14 cellular contexts compared by ENCODE assay signal in the genomic region with DNA sequence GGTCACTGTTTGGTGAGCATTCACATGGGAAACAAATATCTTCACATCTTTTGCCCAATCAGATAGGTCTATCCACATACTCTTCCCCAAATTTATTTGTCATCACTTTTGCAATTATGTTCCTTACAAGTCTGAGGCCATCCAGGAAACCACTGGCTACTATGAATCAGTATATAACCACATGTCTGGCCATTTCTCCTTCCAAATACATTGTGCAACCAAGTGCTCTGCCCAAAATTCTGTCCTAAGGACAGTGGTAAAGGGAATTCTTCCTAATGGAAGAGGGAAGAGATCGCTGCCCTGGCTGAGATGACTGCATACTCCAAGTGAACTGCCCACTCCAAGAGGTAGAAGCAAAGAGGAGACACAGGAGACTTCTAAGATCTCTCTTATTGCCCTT.
DNase-seq lines count a peak whose midpoint lies in the region; ATAC-seq, FAIRE-seq and TF ChIP-seq lines count a peak whose summit lies in the region.
"Had no signal": no experiment of that assay in that cellular context is flagged by ENCODE, and none has a peak within 500 bp of the region (broad histone marks: within the 10 kb centered on the region; RNA-seq: fewer than 3 reads in every experiment).

No MANE protein-coding gene starts in this region.

- peaks cover 16% of the 10 kb centered on the region for H3K4me1 Mint-ChIP-seq in T-helper 2 cell treated with Interferon-gamma antibody and Interleukin-4, amounts not matched to agents 5 μg/mL and 100 μg/mL, for 36 hours (ENCODE audit: low read depth)

- H3K27ac ChIP-seq in ACC112 (ENCODE audit: low read depth, low read length) (peak overlapping the region; percentile 90), lower lobe of right lung (no peak overlapping the region)
- H3K27ac ChIP-seq: tibial nerve had no signal

- H3K4me3 ChIP-seq in ACC112 (ENCODE audit: low read depth, low read length) (peak overlapping the region; percentile 35; the same call in 1 of the 2 replicates), bronchial epithelial cell (ENCODE audit: low read depth, low read length) (no peak overlapping the region), lower lobe of right lung (no peak overlapping the region)
- H3K4me3 ChIP-seq: skin epidermis, tibial nerve had no signal

- FAIRE-seq in bronchial epithelial cell (lab: Jason Lieb, UNC) = no peak
- FAIRE-seq: TTC549 had no signal

- H3K36me3 ChIP-seq in ACC112 (ENCODE audit: insufficient read depth, low read length) (no peaks in the 10 kb centered on the region), bronchial epithelial cell (ENCODE audit: control insufficient read depth, insufficient read depth, low read length) (no peaks in the 10 kb centered on the region), lower lobe of right lung (no peaks in the 10 kb centered on the region)
- H3K36me3 ChIP-seq: tibial nerve had no signal

- H3K79me2 ChIP-seq in ACC112 (ENCODE audit: control insufficient read depth, insufficient read depth, low read length, unreplicated experiment) = no peaks in the 10 kb centered on the region

- no peaks in the 10 kb centered on the region for H3K9me3 ChIP-seq in lower lobe of right lung
- H3K9me3 ChIP-seq: tibial nerve had no signal

- no peak overlapping the region for H3K4me3 Mint-ChIP-seq in T-helper 2 cell treated with Interferon-gamma antibody and Interleukin-4, amounts not matched to agents 5 μg/mL and 100 μg/mL, for 36 hours
- H3K4me3 Mint-ChIP-seq: B cell, endodermal cell had no signal

- DNase-seq in HT1080 (ENCODE audit: low read depth) (peak; percentile 84), bronchial epithelial cell (ENCODE audit: low read depth) (peak; percentile 95), lower lobe of right lung (no peak), NCI-H2196 treated with DMSO at 0.1 percent for 48 hours (lab: John Stamatoyannopoulos, UW; ENCODE audit: unreplicated experiment) (no peak), NCI-H2171 treated with DMSO at 0.1 percent for 48 hours (lab: John Stamatoyannopoulos, UW) (no peak), posterior vena cava (ENCODE audit: low spot score) (no peak)
- no peak for DNase-seq in T-helper 2 cell treated with Interferon-gamma antibody and Interleukin-4, amounts not matched to agents 5 μg/mL and 100 μg/mL, for 36 hours (ENCODE audit: low spot score)
- DNase-seq: endodermal cell, NCI-H446 treated with DMSO at 0.1 percent for 48 hours had no signal

- H2AFZ ChIP-seq in ACC112 (ENCODE audit: low read length, unreplicated experiment) = no peak overlapping the region

- intact Hi-C loops in lower lobe of right lung (cut with DNase I) (no loop called here), posterior vena cava (cut with DNase I) (no loop called here)

- no peak overlapping the region for H3K27ac Mint-ChIP-seq in T-helper 2 cell treated with Interferon-gamma antibody and Interleukin-4, amounts not matched to agents 5 μg/mL and 100 μg/mL, for 36 hours
- H3K27ac Mint-ChIP-seq: endodermal cell had no signal

- no peaks in the 10 kb centered on the region for H3K36me3 Mint-ChIP-seq in T-helper 2 cell treated with Interferon-gamma antibody and Interleukin-4, amounts not matched to agents 5 μg/mL and 100 μg/mL, for 36 hours (ENCODE audit: low read depth)

- ATAC-seq in lower lobe of right lung = peak; percentile 60 to 66

- no peaks in the 10 kb centered on the region for H3K9me3 Mint-ChIP-seq in T-helper 2 cell treated with Interferon-gamma antibody and Interleukin-4, amounts not matched to agents 5 μg/mL and 100 μg/mL, for 36 hours

- H3K4me1 ChIP-seq in ACC112 (ENCODE audit: control insufficient read depth, insufficient read depth, low read length, unreplicated experiment) (peaks cover 57% of the 10 kb centered on the region), lower lobe of right lung (peaks cover 7% of the 10 kb centered on the region)
- H3K4me1 ChIP-seq: tibial nerve had no signal

- no peaks in the 10 kb centered on the region for H3K27me3 Mint-ChIP-seq in T-helper 2 cell treated with Interferon-gamma antibody and Interleukin-4, amounts not matched to agents 5 μg/mL and 100 μg/mL, for 36 hours (ENCODE audit: low read depth)
- H3K27me3 Mint-ChIP-seq: B cell had no signal

- H3K27me3 ChIP-seq in ACC112 (ENCODE audit: insufficient read depth, low read length) (no peaks in the 10 kb centered on the region), bronchial epithelial cell (ENCODE audit: control insufficient read depth, insufficient read depth, low read length) (no peaks in the 10 kb centered on the region), lower lobe of right lung (ENCODE audit: low read depth) (no peaks in the 10 kb centered on the region)
- H3K27me3 ChIP-seq: tibial nerve had no signal

- TF ChIP-seq CTCF in bronchial epithelial cell (IDR thresholded peaks at IDR 0.05; ENCODE audit: insufficient read depth, low read length, severe bottlenecking) (no peak), lower lobe of right lung (IDR thresholded peaks at IDR 0.05) (no peak)

Comparison
In these comparisons a context has a peak if more than half of its experiments do, and no peak if none do; other contexts are left out.
1. DNase-seq: peak in HT1080 (single experiment) and bronchial epithelial cell (single experiment); none in lower lobe of right lung (single experiment), T-helper 2 cell treated with Interferon-gamma antibody and Interleukin-4, amounts not matched to agents 5 μg/mL and 100 μg/mL, for 36 hours (single experiment), NCI-H2196 treated with DMSO at 0.1 percent for 48 hours (single experiment), NCI-H2171 treated with DMSO at 0.1 percent for 48 hours (single experiment) and posterior vena cava (single experiment).